Comparison of ENCODE assay signal across 1 cellular context in genomic region chr4:164997324-164997723, GRCh38.
A peak's percentile ranks its signal among the peaks of the same experiment; 100 is the strongest.
TF ChIP-seq lines count a peak whose summit lies in the region.

No MANE protein-coding gene starts in this region.

TF ChIP-seq in GM12878, 131 proteins besides CTCF, POLR2A, EP300 and RAD21:
- TF ChIP-seq ZBTB40 (IDR thresholded peaks at IDR 0.05; ENCODE audit: borderline replicate concordance) (no peak), ZBTB11 (CRISPR knock-in tag; IDR thresholded peaks at IDR 0.05) (no peak), ZZZ3 (IDR thresholded peaks at IDR 0.05; ENCODE audit: control insufficient read depth, insufficient read length, low read depth) (no peak), STAT3 (IDR thresholded peaks at IDR 0.05; ENCODE audit: low read depth, low read length) (no peak), SMC3 (IDR thresholded peaks at IDR 0.05; ENCODE audit: borderline replicate concordance, low read length) (peak; percentile 51; the same call in 1 of the 2 replicates)
TF ChIP-seq in GM12878: peak in this region for 1.
